Comparison of ENCODE assay signal across 1 cellular context in the genomic region with DNA sequence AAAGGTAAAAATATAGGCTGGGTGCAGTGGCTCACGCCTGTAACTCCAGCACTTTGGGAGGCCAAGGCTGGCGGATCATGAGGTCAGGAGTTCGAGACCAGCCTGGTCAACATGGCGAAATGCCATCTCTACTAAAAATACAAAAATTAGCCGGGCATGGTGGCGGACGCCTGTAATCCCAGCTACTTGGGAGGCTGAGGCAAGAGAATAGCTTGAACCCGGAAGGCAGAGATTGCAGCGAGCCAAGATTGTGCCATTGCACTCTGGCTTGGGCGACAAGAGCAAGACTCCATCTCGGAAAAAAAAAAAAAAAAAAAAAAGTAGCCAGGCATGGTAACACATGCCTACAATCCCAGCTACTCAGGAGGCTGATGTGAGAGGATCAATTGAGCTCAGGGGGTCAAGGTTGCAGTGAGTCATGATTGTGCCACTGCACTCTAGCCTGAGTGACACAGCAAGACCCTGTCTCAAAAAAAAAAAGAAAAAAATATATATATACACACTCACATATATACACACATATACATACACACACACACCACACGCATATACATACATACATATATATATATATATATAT.
TF ChIP-seq lines count a peak whose summit lies in the region.
"Not testable (repeated sequence)": the region's sequence is repeated elsewhere in the genome, so short reads cannot be mapped to it uniquely, and the experiment has no call there.

No MANE protein-coding gene starts in this region.

TF ChIP-seq in HepG2, 621 proteins besides CTCF, POLR2A, EP300 and RAD21 (continued from another document and continues in another):
- not testable (repeated sequence) for TF ChIP-seq SOX13 (IDR thresholded peaks at IDR 0.05); SOX6 (IDR thresholded peaks at IDR 0.05); HNF4G (CRISPR knock-in tag; IDR thresholded peaks at IDR 0.05; ENCODE audit: borderline replicate concordance, low read depth); LCORL (IDR thresholded peaks at IDR 0.05)
- TF ChIP-seq SOX13 (CRISPR knock-in tag; conservative IDR thresholded peaks at IDR 0.05 in 1 of 2, IDR thresholded peaks at IDR 0.05 in 1 of 2) (0 out of 4 replicates have a peak, but pooled peaks of 1 of the 2 experiments have one; percentile 17), NR2F1 (CRISPR knock-in tag; IDR thresholded peaks at IDR 0.05) (peak; percentile 67 to 79), JUNB (CRISPR knock-in tag; IDR thresholded peaks at IDR 0.05; ENCODE audit: borderline replicate concordance) (peak; percentile 59; the same call in 1 of the 2 replicates), NFE2L2 (IDR thresholded peaks at IDR 0.05; ENCODE audit: low read length) (peak; percentile 77; the same call in 1 of the 2 replicates), HOMEZ (CRISPR knock-in tag; IDR thresholded peaks at IDR 0.05; ENCODE audit: low read depth) (peak; percentile 98), FOSL2 (CRISPR knock-in tag; IDR thresholded peaks at IDR 0.05) (peak; percentile 96), ZBTB20 (CRISPR knock-in tag; IDR thresholded peaks at IDR 0.05; ENCODE audit: borderline replicate concordance, low read depth) (peak; percentile 57; the same call in 1 of the 2 replicates), JUND (CRISPR knock-in tag; IDR thresholded peaks at IDR 0.05) (peak; percentile 92), SOX5 (CRISPR knock-in tag; IDR thresholded peaks at IDR 0.05; ENCODE audit: borderline replicate concordance) (0 out of 2 replicates have a peak, but pooled peaks have one; percentile 11), NCOA2 (CRISPR knock-in tag; IDR thresholded peaks at IDR 0.05) (0 out of 2 replicates have a peak, but pooled peaks have one; percentile 9), SOX6 (CRISPR knock-in tag; IDR thresholded peaks at IDR 0.05) (peak; percentile 18; the same call in 1 of the 2 replicates), CHD4 (IDR thresholded peaks at IDR 0.05; ENCODE audit: borderline replicate concordance, low read length) (0 out of 2 replicates have a peak, but pooled peaks have one; percentile 47), ZNF460 (CRISPR knock-in tag; IDR thresholded peaks at IDR 0.05; ENCODE audit: borderline replicate concordance) (peak; percentile 86), TEAD3 (CRISPR knock-in tag; optimal IDR thresholded peaks at IDR 0.05; ENCODE audit: borderline replicate concordance) (peak; percentile 24), CEBPG (CRISPR knock-in tag; IDR thresholded peaks at IDR 0.05) (peak; percentile 31; the same call in 1 of the 2 replicates), ZMYM3 (CRISPR knock-in tag; IDR thresholded peaks at IDR 0.05) (peak; percentile 61; the same call in 1 of the 2 replicates), ZNF644 (CRISPR knock-in tag; IDR thresholded peaks at IDR 0.05; ENCODE audit: low read depth) (0 out of 2 replicates have a peak, but pooled peaks have one; percentile 33), HHEX (CRISPR knock-in tag; IDR thresholded peaks at IDR 0.05) (0 out of 2 replicates have a peak, but pooled peaks have one; percentile 16), MED1 (CRISPR knock-in tag; IDR thresholded peaks at IDR 0.05) (peak; percentile 34; the same call in 1 of the 2 replicates), NR2C2 (CRISPR knock-in tag; IDR thresholded peaks at IDR 0.05; ENCODE audit: borderline replicate concordance) (peak; percentile 63), PAXIP1 (CRISPR knock-in tag; conservative IDR thresholded peaks at IDR 0.05) (peak; percentile 52), HNF4G (IDR thresholded peaks at IDR 0.05; ENCODE audit: borderline replicate concordance, low read depth, low read length) (peak; percentile 39; the same call in 1 of the 2 replicates), GATAD2A (CRISPR knock-in tag; IDR thresholded peaks at IDR 0.05) (peak; percentile 73), LCORL (CRISPR knock-in tag; IDR thresholded peaks at IDR 0.05) (0 out of 2 replicates have a peak, but pooled peaks have one; percentile 33), ZBTB38 (CRISPR knock-in tag; IDR thresholded peaks at IDR 0.05) (peak; percentile 46; the same call in 1 of the 2 replicates), ZBTB33 (CRISPR knock-in tag; IDR thresholded peaks at IDR 0.05) (peak; percentile 15; the same call in 1 of the 2 replicates), ZNF770 (CRISPR knock-in tag; IDR thresholded peaks at IDR 0.05) (0 out of 2 replicates have a peak, but pooled peaks have one; percentile 28), RXRB (CRISPR knock-in tag; IDR thresholded peaks at IDR 0.05; ENCODE audit: borderline replicate concordance) (peak; percentile 46; the same call in 1 of the 2 replicates), HNF4A (CRISPR knock-in tag; IDR thresholded peaks at IDR 0.05) (peak; percentile 73)
- TF ChIP-seq, protein P1, sequence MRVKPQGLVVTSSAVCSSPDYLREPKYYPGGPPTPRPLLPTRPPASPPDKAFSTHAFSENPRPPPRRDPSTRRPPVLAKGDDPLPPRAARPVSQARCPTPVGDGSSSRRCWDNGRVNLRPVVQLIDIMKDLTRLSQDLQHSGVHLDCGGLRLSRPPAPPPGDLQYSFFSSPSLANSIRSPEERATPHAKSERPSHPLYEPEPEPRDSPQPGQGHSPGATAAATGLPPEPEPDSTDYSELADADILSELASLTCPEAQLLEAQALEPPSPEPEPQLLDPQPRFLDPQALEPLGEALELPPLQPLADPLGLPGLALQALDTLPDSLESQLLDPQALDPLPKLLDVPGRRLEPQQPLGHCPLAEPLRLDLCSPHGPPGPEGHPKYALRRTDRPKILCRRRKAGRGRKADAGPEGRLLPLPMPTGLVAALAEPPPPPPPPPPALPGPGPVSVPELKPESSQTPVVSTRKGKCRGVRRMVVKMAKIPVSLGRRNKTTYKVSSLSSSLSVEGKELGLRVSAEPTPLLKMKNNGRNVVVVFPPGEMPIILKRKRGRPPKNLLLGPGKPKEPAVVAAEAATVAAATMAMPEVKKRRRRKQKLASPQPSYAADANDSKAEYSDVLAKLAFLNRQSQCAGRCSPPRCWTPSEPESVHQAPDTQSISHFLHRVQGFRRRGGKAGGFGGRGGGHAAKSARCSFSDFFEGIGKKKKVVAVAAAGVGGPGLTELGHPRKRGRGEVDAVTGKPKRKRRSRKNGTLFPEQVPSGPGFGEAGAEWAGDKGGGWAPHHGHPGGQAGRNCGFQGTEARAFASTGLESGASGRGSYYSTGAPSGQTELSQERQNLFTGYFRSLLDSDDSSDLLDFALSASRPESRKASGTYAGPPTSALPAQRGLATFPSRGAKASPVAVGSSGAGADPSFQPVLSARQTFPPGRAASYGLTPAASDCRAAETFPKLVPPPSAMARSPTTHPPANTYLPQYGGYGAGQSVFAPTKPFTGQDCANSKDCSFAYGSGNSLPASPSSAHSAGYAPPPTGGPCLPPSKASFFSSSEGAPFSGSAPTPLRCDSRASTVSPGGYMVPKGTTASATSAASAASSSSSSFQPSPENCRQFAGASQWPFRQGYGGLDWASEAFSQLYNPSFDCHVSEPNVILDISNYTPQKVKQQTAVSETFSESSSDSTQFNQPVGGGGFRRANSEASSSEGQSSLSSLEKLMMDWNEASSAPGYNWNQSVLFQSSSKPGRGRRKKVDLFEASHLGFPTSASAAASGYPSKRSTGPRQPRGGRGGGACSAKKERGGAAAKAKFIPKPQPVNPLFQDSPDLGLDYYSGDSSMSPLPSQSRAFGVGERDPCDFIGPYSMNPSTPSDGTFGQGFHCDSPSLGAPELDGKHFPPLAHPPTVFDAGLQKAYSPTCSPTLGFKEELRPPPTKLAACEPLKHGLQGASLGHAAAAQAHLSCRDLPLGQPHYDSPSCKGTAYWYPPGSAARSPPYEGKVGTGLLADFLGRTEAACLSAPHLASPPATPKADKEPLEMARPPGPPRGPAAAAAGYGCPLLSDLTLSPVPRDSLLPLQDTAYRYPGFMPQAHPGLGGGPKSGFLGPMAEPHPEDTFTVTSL (CRISPR knock-in tag; IDR thresholded peaks at IDR 0.05; ENCODE audit: borderline replicate concordance): peak; percentile 78
- TF ChIP-seq, protein P2, sequence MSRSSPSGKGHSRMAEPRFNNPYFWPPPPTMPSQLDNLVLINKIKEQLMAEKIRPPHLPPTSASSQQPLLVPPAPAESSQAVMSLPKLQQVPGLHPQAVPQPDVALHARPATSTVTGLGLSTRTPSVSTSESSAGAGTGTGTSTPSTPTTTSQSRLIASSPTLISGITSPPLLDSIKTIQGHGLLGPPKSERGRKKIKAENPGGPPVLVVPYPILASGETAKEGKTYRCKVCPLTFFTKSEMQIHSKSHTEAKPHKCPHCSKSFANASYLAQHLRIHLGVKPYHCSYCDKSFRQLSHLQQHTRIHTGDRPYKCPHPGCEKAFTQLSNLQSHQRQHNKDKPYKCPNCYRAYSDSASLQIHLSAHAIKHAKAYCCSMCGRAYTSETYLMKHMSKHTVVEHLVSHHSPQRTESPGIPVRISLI (CRISPR knock-in tag; IDR thresholded peaks at IDR 0.05; ENCODE audit: borderline replicate concordance): peak; percentile 95
- TF ChIP-seq, protein P3, sequence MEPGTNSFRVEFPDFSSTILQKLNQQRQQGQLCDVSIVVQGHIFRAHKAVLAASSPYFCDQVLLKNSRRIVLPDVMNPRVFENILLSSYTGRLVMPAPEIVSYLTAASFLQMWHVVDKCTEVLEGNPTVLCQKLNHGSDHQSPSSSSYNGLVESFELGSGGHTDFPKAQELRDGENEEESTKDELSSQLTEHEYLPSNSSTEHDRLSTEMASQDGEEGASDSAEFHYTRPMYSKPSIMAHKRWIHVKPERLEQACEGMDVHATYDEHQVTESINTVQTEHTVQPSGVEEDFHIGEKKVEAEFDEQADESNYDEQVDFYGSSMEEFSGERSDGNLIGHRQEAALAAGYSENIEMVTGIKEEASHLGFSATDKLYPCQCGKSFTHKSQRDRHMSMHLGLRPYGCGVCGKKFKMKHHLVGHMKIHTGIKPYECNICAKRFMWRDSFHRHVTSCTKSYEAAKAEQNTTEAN (CRISPR knock-in tag; conservative IDR thresholded peaks at IDR 0.05): 0 out of 2 replicates have a peak, but pooled peaks have one; percentile 60
- TF ChIP-seq, protein P4, sequence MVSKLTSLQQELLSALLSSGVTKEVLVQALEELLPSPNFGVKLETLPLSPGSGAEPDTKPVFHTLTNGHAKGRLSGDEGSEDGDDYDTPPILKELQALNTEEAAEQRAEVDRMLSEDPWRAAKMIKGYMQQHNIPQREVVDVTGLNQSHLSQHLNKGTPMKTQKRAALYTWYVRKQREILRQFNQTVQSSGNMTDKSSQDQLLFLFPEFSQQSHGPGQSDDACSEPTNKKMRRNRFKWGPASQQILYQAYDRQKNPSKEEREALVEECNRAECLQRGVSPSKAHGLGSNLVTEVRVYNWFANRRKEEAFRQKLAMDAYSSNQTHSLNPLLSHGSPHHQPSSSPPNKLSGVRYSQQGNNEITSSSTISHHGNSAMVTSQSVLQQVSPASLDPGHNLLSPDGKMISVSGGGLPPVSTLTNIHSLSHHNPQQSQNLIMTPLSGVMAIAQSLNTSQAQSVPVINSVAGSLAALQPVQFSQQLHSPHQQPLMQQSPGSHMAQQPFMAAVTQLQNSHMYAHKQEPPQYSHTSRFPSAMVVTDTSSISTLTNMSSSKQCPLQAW (CRISPR knock-in tag; IDR thresholded peaks at IDR 0.05): peak; percentile 23; the same call in 1 of the 2 replicates
